In genomic region chr2:100730290-100730868, GRCh38 we compare ENCODE assay signal across 8 cellular contexts.
DNase-seq lines count a peak whose midpoint lies in the region; ATAC-seq, FAIRE-seq and TF ChIP-seq lines count a peak whose summit lies in the region.

No MANE protein-coding gene starts in this region.

- no peak for ATAC-seq in HG02623 (IDR thresholded peaks at IDR 0.05; ENCODE audit: unreplicated experiment)
- no peak for ATAC-seq in HG03097 (IDR thresholded peaks at IDR 0.05; ENCODE audit: low FRiP score, unreplicated experiment)

- FAIRE-seq in frontal cortex (lab: Jason Lieb, UNC): no peak

- no peak for DNase-seq in GM10266 (ENCODE audit: extremely low spot score)
- peak; percentile 57 for DNase-seq in NCI-H226
- DNase-seq in activated T-cell treated with anti-CD3 and anti-CD28 coated beads, Interleukin-2, amount 50 U/mL, for 1 hour: peak; percentile 42
- peak; percentile 71 for DNase-seq in glomerular visceral epithelial cell (ENCODE audit: extremely low spot score)
- peak; percentile 18 for DNase-seq in stimulated activated CD4-positive, alpha-beta T cell treated with anti-CD3 and anti-CD28 coated beads, Interleukin-12 subunit alpha, Interleukin-12 subunit beta, amount 100 ng/mL, for 4 hours
- DNase-seq in frontal cortex (ENCODE audit: low spot score in 2 of 2): no peak

- TF ChIP-seq CTCF in GM10266 (IDR thresholded peaks at IDR 0.05; ENCODE audit: control insufficient read depth, insufficient read depth, low read depth, missing control alignments): peak; percentile 23

Comparison
In these comparisons a context has a peak if more than half of its experiments do, and no peak if none do; other contexts are left out.
1. DNase-seq: peak in NCI-H226 (single experiment), activated T-cell treated with anti-CD3 and anti-CD28 coated beads, Interleukin-2, amount 50 U/mL, for 1 hour (single experiment), glomerular visceral epithelial cell (single experiment) and stimulated activated CD4-positive, alpha-beta T cell treated with anti-CD3 and anti-CD28 coated beads, Interleukin-12 subunit alpha, Interleukin-12 subunit beta, amount 100 ng/mL, for 4 hours (single experiment); none in GM10266 (single experiment) and frontal cortex (0 of 2).